In genomic region chr10:96089116-96089515, GRCh38 we compare ENCODE assay signal across 8 cellular contexts. TPM values are rescaled to one million over a fixed set of nuclear protein-coding genes. Genes with fewer than 3 reads are reported as not detected.
DNase-seq lines count a peak whose midpoint lies in the region; ATAC-seq, FAIRE-seq and TF ChIP-seq lines count a peak whose summit lies in the region.

No MANE protein-coding gene starts in this region.

- POLR2A ChIA-PET in A549 (lab: Yijun Ruan, JAX) (interaction anchor here (0.8 to 2.6 kb wide), 11 partner anchors 9 to 395 kb away, joined by 3 to 146 read pairs (median 4); partner anchors contain the start of genes CCNJ, TCTN3 and ZNF518A), HCT116 (lab: Charles Lee) (interaction anchor here (1.4 to 2.3 kb wide), 2 partner anchors 30 to 41 kb away, joined by 15 to 26 read pairs; partner anchors contain the start of gene ZNF518A), HepG2 (lab: Yijun Ruan, JAX) (interaction anchor here (0.8 to 3.3 kb wide), 14 partner anchors 9 to 140 kb away, joined by 3 to 325 read pairs (median 4); partner anchors contain the start of genes CCNJ and ZNF518A)

- TF ChIP-seq POLR2A in A549 (IDR thresholded peaks at IDR 0.05; ENCODE audit: low read length), result no peak
- TF ChIP-seq POLR2A in HCT116 (IDR thresholded peaks at IDR 0.05; ENCODE audit: borderline replicate concordance, extremely low read depth, insufficient read depth, insufficient read length), result no peak
- TF ChIP-seq POLR2A in HepG2 (IDR thresholded peaks at IDR 0.05; ENCODE audit: insufficient read depth in 1 of 2, low read depth in 2 of 2, low read length in 2 of 2), result no peak

- BruUV-seq in HCT116 (replicated peaks; lab: Mats Ljungman, UMichigan) (no TSS peak), HepG2 (replicated peaks; lab: Mats Ljungman, UMichigan) (no TSS peak)

- H3K27me3 ChIP-seq in HCT116 (ENCODE audit: insufficient read depth, low read length) (no peaks in the 10 kb centered on the region), ascending aorta (no peaks in the 10 kb centered on the region), HepG2 (ENCODE audit: control insufficient read depth in 1 of 2, insufficient read depth in 2 of 2, low read length in 2 of 2) (no peaks in the 10 kb centered on the region; a peak in 1 of 5 replicates)

- no peaks in the 10 kb centered on the region for H3K9me2 ChIP-seq in HCT116 (ENCODE audit: insufficient read depth)

- no peak overlapping the region for H2AFZ ChIP-seq in HCT116 (ENCODE audit: low read depth, low read length, poor library complexity, severe bottlenecking)
- no peak overlapping the region for H2AFZ ChIP-seq in HepG2 (ENCODE audit: low read length)

- DNase-seq in A549 (ENCODE audit: low read depth in 1 of 2, low spot score in 1 of 2), result peak; percentile 22 to 32
- no peak for DNase-seq in HCT116 (ENCODE audit: low read depth, low spot score)
- DNase-seq in ascending aorta (ENCODE audit: low spot score in 2 of 2), result no peak
- peak; percentile 30 for DNase-seq in HepG2 (ENCODE audit: low spot score)
- DNase-seq in NCI-H1105 treated with DMSO at 0.1 percent for 48 hours (lab: John Stamatoyannopoulos, UW), result no peak
- no peak for DNase-seq in osteocyte (ENCODE audit: extremely low spot score, unreplicated experiment)
- DNase-seq in occipital lobe (lab: John Stamatoyannopoulos, UW), result no peak

- H3K27me3 Mint-ChIP-seq in osteocyte (ENCODE audit: unreplicated experiment), result peaks cover 9% of the 10 kb centered on the region

- no peaks in the 10 kb centered on the region for H3K36me3 ChIP-seq in HCT116 (ENCODE audit: control insufficient read depth in 1 of 2, insufficient read depth in 2 of 2, low read length in 2 of 2)
- H3K36me3 ChIP-seq in ascending aorta, result no peaks in the 10 kb centered on the region
- no peaks in the 10 kb centered on the region for H3K36me3 ChIP-seq in HepG2 (replicated peaks in 1 of 2; ENCODE audit: control insufficient read depth in 1 of 2, insufficient read depth in 2 of 2, low read length in 2 of 2)

- no peaks in the 10 kb centered on the region for H3K36me3 Mint-ChIP-seq in osteocyte (ENCODE audit: unreplicated experiment)

- TF ChIP-seq EP300 in A549 (IDR thresholded peaks at IDR 0.05) (no peak), HepG2 (IDR thresholded peaks at IDR 0.05; ENCODE audit: low read depth in 2 of 2, low read length in 2 of 2) (no peak), HepG2 (CRISPR knock-in tag; IDR thresholded peaks at IDR 0.05; ENCODE audit: borderline replicate concordance) (no peak)

- in situ Hi-C loops in HepG2 (cut with HindIII; ENCODE audit: extremely low pct_ligation_motif_present, low pct_unique_long_range_greater_than_20kb), result no loop called here

- ATAC-seq in A549 (peak in 1 of 2 experiments; percentile 24; a peak in 3 of 6 replicates), HCT116 (no peak), HepG2 (0 out of 3 replicates have a peak, but pooled peaks have one; percentile 16), HG03457 (IDR thresholded peaks at IDR 0.05; ENCODE audit: unreplicated experiment) (no peak)

- TF ChIP-seq CTCF in A549 (IDR thresholded peaks at IDR 0.05) (no peak), HCT116 (IDR thresholded peaks at IDR 0.05 in 2 of 3, conservative IDR thresholded peaks at IDR 0.05 in 1 of 3; ENCODE audit: borderline replicate concordance in 1 of 3, insufficient read depth in 1 of 3, low read depth in 2 of 3, low read length in 2 of 3) (no peak), ascending aorta (IDR thresholded peaks at IDR 0.05) (no peak), HepG2 (CRISPR knock-in tag; IDR thresholded peaks at IDR 0.05) (no peak), osteocyte (IDR thresholded peaks at IDR 0.05) (no peak)

- H3K4me2 ChIP-seq in A549 (peak overlapping the region; percentile 77), HCT116 (ENCODE audit: low read length) (peak overlapping the region; percentile 67), HepG2 (ENCODE audit: low read depth, low read length) (peak overlapping the region; percentile 92)

- WGBS in A549 (ENCODE audit: missing lambda C conversion rate), result 20% methylated on average over 2 of the region's 2 CpGs
- WGBS in HepG2 (ENCODE audit: low lambda C conversion rate), result 1% methylated on average over 2 of the region's 2 CpGs

- H3K9ac ChIP-seq in HCT116 (ENCODE audit: low read length) (peak overlapping the region; percentile 65), HepG2 (ENCODE audit: insufficient read depth, low read depth, low read length) (peak overlapping the region; percentile 92)

- H3K9me3 ChIP-seq in A549 (peaks cover 7% of the 10 kb centered on the region), HCT116 (ENCODE audit: control insufficient read depth in 1 of 2, insufficient read depth in 1 of 2, low read depth in 1 of 2, low read length in 2 of 2) (no peaks in the 10 kb centered on the region), ascending aorta (no peaks in the 10 kb centered on the region), HepG2 (ENCODE audit: low read length) (no peaks in the 10 kb centered on the region)

- no peaks in the 10 kb centered on the region for H3K4me1 Mint-ChIP-seq in osteocyte (ENCODE audit: unreplicated experiment)

- no peak for FAIRE-seq in A549 (lab: Jason Lieb, UNC)
- peak; percentile 47 for FAIRE-seq in HepG2 (lab: Jason Lieb, UNC)

- intact Hi-C loops in HCT116 (cut with micrococcal nuclease), result loop anchor here (1.0 kb wide), 1 partner anchor 41 kb away; the partner anchor contains the start of gene ZNF518A
- intact Hi-C loops in ascending aorta (cut with DNase I), result no loop called here
- intact Hi-C loops in HepG2 (cut with micrococcal nuclease; ENCODE audit: unreplicated experiment), result no loop called here

- H3K79me2 ChIP-seq in HCT116 (ENCODE audit: insufficient read depth, low read length) (no peaks in the 10 kb centered on the region), HepG2 (ENCODE audit: insufficient read depth, low read length) (no peaks in the 10 kb centered on the region)

- H4K20me1 ChIP-seq in HCT116 (ENCODE audit: insufficient read depth) (no peaks in the 10 kb centered on the region), HepG2 (ENCODE audit: insufficient read depth, low read length) (no peaks in the 10 kb centered on the region)

- TF ChIP-seq RAD21 in A549 (conservative IDR thresholded peaks at IDR 0.05 in 1 of 2, IDR thresholded peaks at IDR 0.05 in 1 of 2) (no peak), HCT116 (IDR thresholded peaks at IDR 0.05; ENCODE audit: low read depth) (no peak), HepG2 (CRISPR knock-in tag; IDR thresholded peaks at IDR 0.05) (no peak)

- H3K4me3 Mint-ChIP-seq in osteocyte (ENCODE audit: unreplicated experiment), result no peak overlapping the region

- CTCF ChIA-PET in A549 (lab: Yijun Ruan, JAX) (interaction anchor here (0.7 to 1.8 kb wide), 3 partner anchors 25 to 141 kb away, joined by 3 to 4 read pairs (median 4); partner anchors contain the start of gene ZNF518A), HCT116 (lab: Charles Lee) (interaction anchor here (1.0 kb wide), 1 partner anchor 72 kb away, joined by 4 read pairs; no protein-coding TSS in a partner anchor), HepG2 (lab: Yijun Ruan, JAX; ENCODE audit: low intra/inter-chr PET ratio, low total read pairs) (no interaction called here)

- RAD21 ChIA-PET in HCT116 (lab: Charles Lee; ENCODE audit: low non-redundant PET in 1 of 2, low total read pairs in 2 of 2, uncharacterized antibody in 2 of 2, unreplicated experiment in 2 of 2), result interaction anchor here in 1 of 2 experiments (0.6 kb wide), 1 partner anchor 742 kb away, joined by 4 read pairs; no protein-coding TSS in a partner anchor

- no peaks in the 10 kb centered on the region for H3K9me3 Mint-ChIP-seq in osteocyte (ENCODE audit: unreplicated experiment)

- H3K4me3 ChIP-seq in A549 (peak overlapping the region; percentile 77), HCT116 (replicated peaks in 1 of 2; ENCODE audit: low read depth in 1 of 2, low read length in 2 of 2) (peak overlapping the region; percentile 57 to 63), ascending aorta (peak overlapping the region; percentile 68 to 88), HepG2 (replicated peaks in 1 of 3; ENCODE audit: insufficient read depth in 1 of 3, low read depth in 2 of 3, low read length in 3 of 3) (peak overlapping the region; percentile 60 to 90 (median 88))

- peaks cover 8% of the 10 kb centered on the region; the same call in 1 of the 3 replicates for H3K4me1 ChIP-seq in A549
- peaks cover 0 to 10% of the 10 kb centered on the region in 2 experiments; a peak in 2 of 4 replicates for H3K4me1 ChIP-seq in HCT116 (ENCODE audit: control insufficient read depth in 1 of 2, insufficient read depth in 2 of 2, low read length in 2 of 2)
- H3K4me1 ChIP-seq in ascending aorta, result peaks cover 0 to 3% of the 10 kb centered on the region in 2 donors
- peaks cover 53% of the 10 kb centered on the region for H3K4me1 ChIP-seq in HepG2 (ENCODE audit: insufficient read depth, low read length)

- H3K27ac Mint-ChIP-seq in osteocyte (ENCODE audit: unreplicated experiment), result no peak overlapping the region

- peak overlapping the region; percentile 94 to 98 for H3K27ac ChIP-seq in A549
- peak overlapping the region; percentile 87; the same call in 1 of the 2 replicates for H3K27ac ChIP-seq in HCT116 (ENCODE audit: low read depth, low read length)
- no peak overlapping the region for H3K27ac ChIP-seq in ascending aorta
- peak overlapping the region; percentile 100 for H3K27ac ChIP-seq in HepG2 (ENCODE audit: extremely low read length, insufficient read depth, low read length)

RNA-seq across cellular contexts. Expression of gene ZNF518A, which starts 41.0 kb away (rescaled TPM):
- polyA plus RNA-seq in A549 (2011; rRNA removed) (21.7 and 28.9 TPM in 2 replicates), A549 (2017; fragmentation: RNase III; extraction: RNeasy Plus Mini Kit Qiagen cat#74134 plus additional on column Dnase treatment) (7.3 to 8.7 TPM (median 8.5 TPM) in 3 replicates), HepG2 (2011; rRNA removed) (16.6 and 21.7 TPM in 2 replicates)
- 2.6 and 3.2 TPM in 2 replicates for polyA plus RNA-seq in A549 (2012; cell fraction: cytosol; rRNA removed)
- 3.0 and 4.4 TPM in 2 replicates for polyA plus RNA-seq in A549 (2012; cell fraction: nucleus; rRNA removed)
- polyA minus RNA-seq in A549 (2011; rRNA and poly(A)+ RNA removed), result 23.3 and 26.3 TPM in 2 replicates
- total RNA-seq in HCT116 (2021; ENCODE audit: unreplicated experiment) (36.7 TPM), ascending aorta (7.1 TPM), HepG2 (2016; rRNA removed; fragmentation: Illumina TruSeq; extraction: Trizol) (37.1 and 61.6 TPM in 2 replicates), osteocyte (14.9 and 15.6 TPM in 2 replicates), occipital lobe (56.0 TPM)
- polyA plus RNA-seq in HCT116 (2012), result 5.4 and 7.2 TPM in 2 replicates
- total RNA-seq in HepG2 (2016; cell fraction: cytosol; rRNA removed; fragmentation: Illumina TruSeq; extraction: Trizol; ENCODE audit: low read depth), result 3.7 and 6.0 TPM in 2 replicates
- 37.6 and 58.4 TPM in 2 replicates for total RNA-seq in HepG2 (2016; cell fraction: insoluble cytoplasmic fraction; rRNA removed; fragmentation: Illumina TruSeq; extraction: Trizol)
- 13.1 and 14.3 TPM in 2 replicates for total RNA-seq in HepG2 (2016; cell fraction: membrane; rRNA removed; fragmentation: Illumina TruSeq; extraction: Trizol)
- 82.1 and 84.5 TPM in 2 replicates for total RNA-seq in HepG2 (2016; cell fraction: nucleus; rRNA removed; fragmentation: Illumina TruSeq; extraction: Trizol)
- polyA plus RNA-seq in HepG2 (2011; cell fraction: cytosol; rRNA removed), result 5.1 and 6.9 TPM in 2 replicates
- polyA plus RNA-seq in HepG2 (2011; cell fraction: nucleus; rRNA removed), result 23.4 and 32.9 TPM in 2 replicates
- 15.3 and 20.5 TPM in 2 replicates for polyA plus RNA-seq in HepG2 (2012)
- 0.68 and 0.89 TPM in 2 replicates for polyA plus RNA-seq in HepG2 (2016; cell fraction: cytosol; fragmentation: Illumina TruSeq; extraction: Trizol; ENCODE audit: low read depth)
- polyA plus RNA-seq in HepG2 (2016; cell fraction: insoluble cytoplasmic fraction; fragmentation: Illumina TruSeq; extraction: Trizol; ENCODE audit: low read depth), result 19.2 and 24.5 TPM in 2 replicates
- 1.9 and 2.0 TPM in 2 replicates for polyA plus RNA-seq in HepG2 (2016; cell fraction: membrane; fragmentation: Illumina TruSeq; extraction: Trizol; ENCODE audit: low read depth)
- polyA plus RNA-seq in HepG2 (2016; cell fraction: nucleus; fragmentation: Illumina TruSeq; extraction: Trizol; ENCODE audit: insufficient read depth, low read depth), result 97.5 and 102 TPM in 2 replicates
- polyA minus RNA-seq in HepG2 (2011; rRNA and poly(A)+ RNA removed; ENCODE audit: low replicate concordance), result 2.5 and 29.2 TPM in 2 replicates
- polyA minus RNA-seq in HepG2 (2011; cell fraction: cytosol; rRNA and poly(A)+ RNA removed), result 24.5 and 30.6 TPM in 2 replicates
- 154 and 169 TPM in 2 replicates for polyA minus RNA-seq in HepG2 (2011; cell fraction: nucleus; rRNA and poly(A)+ RNA removed)

RNA-seq across cellular contexts. Expression of gene CCNJ, which starts 45.7 kb away (rescaled TPM):
- polyA plus RNA-seq in A549 (2011; rRNA removed) (12.0 and 14.0 TPM in 2 replicates), A549 (2017; fragmentation: RNase III; extraction: RNeasy Plus Mini Kit Qiagen cat#74134 plus additional on column Dnase treatment) (6.4 to 6.6 TPM (median 6.5 TPM) in 3 replicates), HepG2 (2011; rRNA removed) (14.1 and 14.3 TPM in 2 replicates)
- 3.8 and 4.8 TPM in 2 replicates for polyA plus RNA-seq in A549 (2012; cell fraction: cytosol; rRNA removed)
- polyA plus RNA-seq in A549 (2012; cell fraction: nucleus; rRNA removed), result 4.1 and 4.4 TPM in 2 replicates
- polyA minus RNA-seq in A549 (2011; rRNA and poly(A)+ RNA removed), result 22.2 and 27.1 TPM in 2 replicates
- total RNA-seq in HCT116 (2021; ENCODE audit: unreplicated experiment) (12.2 TPM), ascending aorta (6.0 TPM), HepG2 (2016; rRNA removed; fragmentation: Illumina TruSeq; extraction: Trizol) (21.5 and 33.9 TPM in 2 replicates), osteocyte (6.9 and 9.6 TPM in 2 replicates), occipital lobe (19.0 TPM)
- polyA plus RNA-seq in HCT116 (2012), result 6.6 and 6.8 TPM in 2 replicates
- 8.0 and 8.5 TPM in 2 replicates for total RNA-seq in HepG2 (2016; cell fraction: cytosol; rRNA removed; fragmentation: Illumina TruSeq; extraction: Trizol; ENCODE audit: low read depth)
- total RNA-seq in HepG2 (2016; cell fraction: insoluble cytoplasmic fraction; rRNA removed; fragmentation: Illumina TruSeq; extraction: Trizol), result 23.4 and 30.7 TPM in 2 replicates
- 34.5 and 36.8 TPM in 2 replicates for total RNA-seq in HepG2 (2016; cell fraction: membrane; rRNA removed; fragmentation: Illumina TruSeq; extraction: Trizol)
- 16.1 and 17.6 TPM in 2 replicates for total RNA-seq in HepG2 (2016; cell fraction: nucleus; rRNA removed; fragmentation: Illumina TruSeq; extraction: Trizol)
- 8.6 and 11.0 TPM in 2 replicates for polyA plus RNA-seq in HepG2 (2011; cell fraction: cytosol; rRNA removed)
- 8.8 and 9.4 TPM in 2 replicates for polyA plus RNA-seq in HepG2 (2011; cell fraction: nucleus; rRNA removed)
- 9.9 and 11.8 TPM in 2 replicates for polyA plus RNA-seq in HepG2 (2012)
- polyA plus RNA-seq in HepG2 (2016; cell fraction: cytosol; fragmentation: Illumina TruSeq; extraction: Trizol; ENCODE audit: low read depth), result 6.4 and 7.7 TPM in 2 replicates
- 28.1 and 28.7 TPM in 2 replicates for polyA plus RNA-seq in HepG2 (2016; cell fraction: insoluble cytoplasmic fraction; fragmentation: Illumina TruSeq; extraction: Trizol; ENCODE audit: low read depth)
- 21.3 and 21.7 TPM in 2 replicates for polyA plus RNA-seq in HepG2 (2016; cell fraction: membrane; fragmentation: Illumina TruSeq; extraction: Trizol; ENCODE audit: low read depth)
- polyA plus RNA-seq in HepG2 (2016; cell fraction: nucleus; fragmentation: Illumina TruSeq; extraction: Trizol; ENCODE audit: insufficient read depth, low read depth), result 29.2 and 29.5 TPM in 2 replicates
- 17.6 and 34.1 TPM in 2 replicates for polyA minus RNA-seq in HepG2 (2011; rRNA and poly(A)+ RNA removed; ENCODE audit: low replicate concordance)
- polyA minus RNA-seq in HepG2 (2011; cell fraction: cytosol; rRNA and poly(A)+ RNA removed), result 12.0 and 16.8 TPM in 2 replicates
- 11.8 and 15.2 TPM in 2 replicates for polyA minus RNA-seq in HepG2 (2011; cell fraction: nucleus; rRNA and poly(A)+ RNA removed)

Comparison
In these comparisons a context has a peak if more than half of its experiments do, and no peak if none do; other contexts are left out.
1. DNase-seq: peak in A549 (2 of 2) and HepG2 (single experiment); none in HCT116 (single experiment), ascending aorta (0 of 2), NCI-H1105 treated with DMSO at 0.1 percent for 48 hours (single experiment), osteocyte (single experiment) and occipital lobe (single experiment).
2. H3K27ac ChIP-seq: peak in A549 (2 of 2), HCT116 (single experiment) and HepG2 (single experiment); none in ascending aorta (0 of 2).
3. Peak in every context shown above with its lines, with median percentiles within 50 percentile points of each other: H3K4me2 ChIP-seq and H3K4me3 ChIP-seq.